Comparison of ENCODE assay signal across 1 cellular context in genomic region chr7:116167177-116167576, GRCh38.
TF ChIP-seq lines count a peak whose summit lies in the region.

No MANE protein-coding gene starts in this region.

TF ChIP-seq in GM23338, 12 proteins besides CTCF, POLR2A, EP300 and RAD21 (continued from another document):
- TF ChIP-seq ZNF462 (CRISPR knock-in tag; IDR thresholded peaks at IDR 0.05) (peak; percentile 8; the same call in 1 of the 2 replicates), JUNB (IDR thresholded peaks at IDR 0.05; ENCODE audit: unreplicated experiment) (no peak), STAT1 (IDR thresholded peaks at IDR 0.05; ENCODE audit: unreplicated experiment) (no peak), ZNF331 (CRISPR knock-in tag; IDR thresholded peaks at IDR 0.05; ENCODE audit: low read depth) (no peak), CREB1 (CRISPR knock-in tag; IDR thresholded peaks at IDR 0.05; ENCODE audit: low read depth) (no peak)
